Comparison of ENCODE assay signal across 35 cellular contexts in the genomic region with DNA sequence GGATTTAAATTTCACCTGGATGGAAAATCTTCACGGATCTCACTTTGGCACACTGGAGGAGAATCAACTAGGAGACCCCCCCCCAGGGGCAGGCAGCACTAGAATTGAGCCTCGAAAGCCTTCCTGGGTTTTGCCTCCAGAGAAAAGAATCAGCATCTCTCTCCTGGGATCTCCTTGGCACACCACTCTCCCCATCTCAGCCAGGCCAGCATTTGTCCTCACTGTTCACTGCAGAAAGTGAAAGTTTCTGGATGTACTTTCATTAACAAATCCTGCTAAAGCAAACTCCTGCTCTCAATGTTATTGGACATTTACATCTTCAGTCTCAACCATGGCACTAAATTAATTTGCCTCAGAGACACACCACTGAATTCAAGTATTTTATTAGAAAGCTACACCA.
"Had no signal": no experiment of that assay in that cellular context is flagged by ENCODE, and none has a peak within 500 bp of the region (broad histone marks: within the 10 kb centered on the region; RNA-seq: fewer than 3 reads in every experiment).

No MANE protein-coding gene starts in this region.

- H3K36me3 ChIP-seq: adrenal gland, ascending aorta, breast epithelium, cardiac muscle cell, esophagus muscularis mucosa, gastrocnemius medialis, heart left ventricle, WERI-Rb-1 had no signal

- H3K36me3 Mint-ChIP-seq: activated naive CD8-positive, alpha-beta T cell; brain; T-cell had no signal

- H3K27ac ChIP-seq: adrenal gland, ascending aorta, breast epithelium, cardiac muscle cell, coronary artery, esophagus muscularis mucosa, foreskin keratinocyte, gastrocnemius medialis, heart left ventricle, WERI-Rb-1 had no signal

- H3K4me1 ChIP-seq: breast epithelium, foreskin keratinocyte, gastrocnemius medialis had no signal

- H3K9me3 ChIP-seq: adrenal gland, ascending aorta, breast epithelium, esophagus muscularis mucosa, gastrocnemius medialis, heart left ventricle had no signal

- H3K4me3 Mint-ChIP-seq: activated B cell treated with CpG ODN at 0.5 μM for 24 hours; activated CD8-positive, alpha-beta T cell treated with anti-CD3 and anti-CD28 coated beads for 36 hours; activated naive CD8-positive, alpha-beta T cell; activated T-cell treated with anti-CD3 and anti-CD28 coated beads, Interleukin-2, amount 50 U/mL, for 4 hours; activated T-helper 17 cell treated with anti-CD3 and anti-CD28 coated beads, Interleukin-2, amount 50 U/mL, for 72 hours; brain; dendritic cell treated with granulocyte-macrophage colony-stimulating factor and Interleukin-4, amounts not matched to agents 40 ng/mL and 50 ng/mL, for 4 days; endodermal cell; T-cell; T-helper 1 cell treated with Interleukin-12 subunit alpha and Interleukin-12 subunit beta and Interleukin-4 antibody, amounts not matched to agents 30 μg/mL and 1 μg/mL, for 36 hours had no signal

- H3K27me3 ChIP-seq: adrenal gland, ascending aorta, breast epithelium, cardiac muscle cell, esophagus muscularis mucosa, foreskin keratinocyte, gastrocnemius medialis had no signal

- H3K4me3 ChIP-seq: adrenal gland, ascending aorta, breast epithelium, cardiac muscle cell, coronary artery, esophagus muscularis mucosa, gastrocnemius medialis, heart left ventricle had no signal

- H3K9me3 Mint-ChIP-seq: activated B cell treated with CpG ODN at 0.5 μM for 24 hours; activated CD8-positive, alpha-beta T cell treated with anti-CD3 and anti-CD28 coated beads for 36 hours; activated T-cell treated with anti-CD3 and anti-CD28 coated beads, Interleukin-2, amount 50 U/mL, for 4 hours; activated T-helper 17 cell treated with anti-CD3 and anti-CD28 coated beads, Interleukin-2, amount 50 U/mL, for 72 hours; brain; dendritic cell treated with granulocyte-macrophage colony-stimulating factor and Interleukin-4, amounts not matched to agents 40 ng/mL and 50 ng/mL, for 4 days; endodermal cell; T-cell; T-helper 1 cell treated with Interleukin-12 subunit alpha and Interleukin-12 subunit beta and Interleukin-4 antibody, amounts not matched to agents 30 μg/mL and 1 μg/mL, for 36 hours had no signal

- H3K27ac Mint-ChIP-seq: activated B cell treated with CpG ODN at 0.5 μM for 24 hours; activated CD8-positive, alpha-beta T cell treated with anti-CD3 and anti-CD28 coated beads for 36 hours; activated naive CD8-positive, alpha-beta T cell; activated T-helper 17 cell treated with anti-CD3 and anti-CD28 coated beads, Interleukin-2, amount 50 U/mL, for 72 hours; brain; dendritic cell treated with granulocyte-macrophage colony-stimulating factor and Interleukin-4, amounts not matched to agents 40 ng/mL and 50 ng/mL, for 4 days; endodermal cell; T-cell; T-helper 1 cell treated with Interleukin-12 subunit alpha and Interleukin-12 subunit beta and Interleukin-4 antibody, amounts not matched to agents 30 μg/mL and 1 μg/mL, for 36 hours had no signal

- ATAC-seq: activated CD4-positive, CD25-positive, alpha-beta regulatory T cell treated with anti-CD3 and anti-CD28 coated beads, Interleukin-2, amount 50 U/mL, for 24 hours; activated CD8-positive, alpha-beta T cell treated with anti-CD3 and anti-CD28 coated beads for 36 hours; activated T-cell treated with anti-CD3 and anti-CD28 coated beads, Interleukin-2, amount 50 U/mL, for 4 hours; activated T-helper 17 cell treated with anti-CD3 and anti-CD28 coated beads, Interleukin-2, amount 50 U/mL, for 72 hours; foreskin keratinocyte; T-cell had no signal

- H3K4me1 Mint-ChIP-seq: activated B cell treated with CpG ODN at 0.5 μM for 24 hours; activated T-helper 17 cell treated with anti-CD3 and anti-CD28 coated beads, Interleukin-2, amount 50 U/mL, for 72 hours had no signal

- DNase-seq: activated B cell treated with CpG ODN at 0.5 μM for 24 hours; activated CD4-positive, alpha-beta T cell treated with anti-CD3 and anti-CD28 coated beads for 48 hours; activated CD4-positive, alpha-beta T cell treated with anti-CD3 and anti-CD28 coated beads, Interleukin-2, amount 50 U/mL, for 1 hour; activated CD4-positive, alpha-beta T cell treated with anti-CD3 and anti-CD28 coated beads, Interleukin-2, amount 50 U/mL, for 48 hours; activated CD8-positive, alpha-beta memory T cell treated with anti-CD3 and anti-CD28 coated beads for 24 hours; activated CD8-positive, alpha-beta T cell treated with anti-CD3 and anti-CD28 coated beads for 36 hours; activated effector memory CD4-positive, alpha-beta T cell treated with Interleukin-2 at 50 U/mL for 16 hours; activated gamma-delta T cell treated with Interleukin-2 at 50 U/mL for 16 hours; activated naive CD4-positive, alpha-beta T cell treated with anti-CD3 and anti-CD28 coated beads, Interleukin-2, amount 50 U/mL, for 16 hours; activated naive CD4-positive, alpha-beta T cell treated with Interleukin-2 at 50 U/mL for 16 hours; activated T-cell treated with anti-CD3 and anti-CD28 coated beads, Interleukin-2, amount 50 U/mL, for 4 hours; adrenal gland; amygdala; central memory CD4-positive, alpha-beta T cell; cerebellar nuclear complex; effector memory CD4-positive, alpha-beta T cell; endodermal cell; foreskin keratinocyte; gastrocnemius medialis; glutamatergic neuron; heart left ventricle; T-cell; T1000; WERI-Rb-1 had no signal
